34 cellular contexts compared by ENCODE assay signal in genomic region chr11:77413850-77414249, GRCh38.
DNase-seq lines count a peak whose midpoint lies in the region; ATAC-seq and TF ChIP-seq lines count a peak whose summit lies in the region.
"Had no signal": no experiment of that assay in that cellular context is flagged by ENCODE, and none has a peak within 500 bp of the region (broad histone marks: within the 10 kb centered on the region; RNA-seq: fewer than 3 reads in every experiment).

No MANE protein-coding gene starts in this region.

- DNase-seq in CD4-positive, alpha-beta T cell = no peak
- DNase-seq in GM23338 (ENCODE audit: low spot score) (peak; percentile 45), endodermal cell (no peak), HCEC 1CT (no peak), left ventricle myocardium superior (no peak)
- DNase-seq in activated CD4-positive, CD25-positive, alpha-beta regulatory T cell treated with anti-CD3 and anti-CD28 coated beads, Interleukin-2, amount 50 U/mL, for 72 hours = no peak
- DNase-seq: activated CD4-positive, alpha-beta memory T cell treated with anti-CD3 and anti-CD28 coated beads, Interleukin-2, amount 10 ng/mL, durations not matched to agents 7 days and 5 days; activated CD4-positive, alpha-beta T cell treated with anti-CD3 and anti-CD28 coated beads for 1 hour; activated CD8-positive, alpha-beta memory T cell treated with anti-CD3 and anti-CD28 coated beads, Interleukin-2, amount 50 U/mL, for 4 hours; activated naive CD4-positive, alpha-beta T cell treated with anti-CD3 and anti-CD28 coated beads for 36 hours; CD8-positive, alpha-beta memory T cell; central memory CD4-positive, alpha-beta T cell; dermis blood vessel endothelial cell; DMS 273 treated with DMSO at 0.1 percent for 48 hours; Kasumi-1; kidney glomerular epithelial cell; lower lobe of right lung; natural killer cell; NCI-H1436 treated with DMSO at 0.1 percent for 48 hours; NCI-H2107; NCI-H345; NCI-H774; occipital lobe; stimulated activated CD4-positive, alpha-beta T cell treated with anti-CD3 and anti-CD28 coated beads, Interleukin-12 subunit alpha, Interleukin-12 subunit beta, amount 100 ng/mL, for 4 hours; stimulated activated CD4-positive, alpha-beta T cell treated with anti-CD3 and anti-CD28 coated beads, Interleukin-4, amount 100 ng/mL, for 24 hours; thyroid gland had no signal

- POLR2A ChIA-PET in CD4-positive, alpha-beta T cell (lab: Charles Lee) = no interaction called here

- H3K36me3 ChIP-seq in GM23338 (ENCODE audit: insufficient read depth) (no peaks in the 10 kb centered on the region), OCI-LY3 (replicated peaks; ENCODE audit: low read depth, low read length) (peaks cover 3% of the 10 kb centered on the region), endodermal cell (ENCODE audit: control insufficient read depth, insufficient read depth, low read length) (no peaks in the 10 kb centered on the region)
- H3K36me3 ChIP-seq: lower lobe of right lung, prostate gland, thyroid gland, vagina had no signal

- no peaks in the 10 kb centered on the region for H3K27me3 Mint-ChIP-seq in CD4-positive, alpha-beta T cell
- peaks cover 3% of the 10 kb centered on the region for H3K27me3 Mint-ChIP-seq in GM23338 (ENCODE audit: insufficient read depth, low read depth, poor library complexity)
- H3K27me3 Mint-ChIP-seq in endodermal cell (ENCODE audit: insufficient read depth) = no peaks in the 10 kb centered on the region
- H3K27me3 Mint-ChIP-seq: activated CD4-positive, alpha-beta memory T cell treated with anti-CD3 and anti-CD28 coated beads, Interleukin-2, amount 10 ng/mL, durations not matched to agents 7 days and 5 days had no signal

- H3K9ac ChIP-seq in OCI-LY3 (ENCODE audit: low read length) (no peak overlapping the region), endodermal cell (ENCODE audit: extremely low read depth, low read length, poor library complexity, severe bottlenecking) (no peak overlapping the region)

- H3K4me3 ChIP-seq in GM23338 (no peak overlapping the region), OCI-LY3 (ENCODE audit: low read length) (no peak overlapping the region), endodermal cell (ENCODE audit: low read length) (no peak overlapping the region)
- H3K4me3 ChIP-seq: lower lobe of right lung, prostate gland, thyroid gland, vagina had no signal

- TF ChIP-seq CTCF in CD4-positive, alpha-beta T cell (IDR thresholded peaks at IDR 0.05) = no peak
- TF ChIP-seq CTCF in GM23338 (conservative IDR thresholded peaks at IDR 0.05; ENCODE audit: low read depth in 2 of 2) (peak; percentile 32 to 68; a peak in 3 of 4 replicates), OCI-LY3 (IDR thresholded peaks at IDR 0.05; ENCODE audit: low read depth, low read length) (peak; percentile 33), endodermal cell (conservative IDR thresholded peaks at IDR 0.05) (peak; percentile 42)

- H3F3A ChIP-seq in GM23338 (replicated peaks; ENCODE audit: low read depth) = 0 out of 2 replicates have a peak, but pooled peaks cover 6% of the 10 kb centered on the region

- peaks cover 98% of the 10 kb centered on the region for H3K79me2 ChIP-seq in GM23338 (replicated peaks; ENCODE audit: insufficient read depth)
- H3K79me2 ChIP-seq in OCI-LY3 (ENCODE audit: low read length) = peaks cover 28% of the 10 kb centered on the region

- H3K4me1 ChIP-seq in GM23338 (ENCODE audit: insufficient read depth) (peaks cover 66% of the 10 kb centered on the region), OCI-LY3 (ENCODE audit: low read length) (peaks cover 25% of the 10 kb centered on the region), endodermal cell (ENCODE audit: control insufficient read depth, insufficient read depth, low read length) (peaks cover 7% of the 10 kb centered on the region)
- H3K4me1 ChIP-seq: prostate gland had no signal

- H3K4me3 Mint-ChIP-seq in CD4-positive, alpha-beta T cell = peak overlapping the region; percentile 9
- H3K4me3 Mint-ChIP-seq in GM23338 (no peak overlapping the region), endodermal cell (no peak overlapping the region)
- H3K4me3 Mint-ChIP-seq: activated CD4-positive, alpha-beta memory T cell treated with anti-CD3 and anti-CD28 coated beads, Interleukin-2, amount 10 ng/mL, durations not matched to agents 7 days and 5 days; activated naive CD4-positive, alpha-beta T cell treated with anti-CD3 and anti-CD28 coated beads for 36 hours; activated T-helper 1 cell treated with anti-CD3 and anti-CD28 coated beads, Interleukin-12 subunit alpha, Interleukin-12 subunit beta, Interleukin-2, Interleukin-4 antibody, amounts not matched to agents 30 ng/mL and 10 ng/mL and 1 ng/mL, durations not matched to agents 14 hours and 24 hours and 36 hours; natural killer cell; T-helper 1 cell treated with Interleukin-12 subunit alpha and Interleukin-12 subunit beta and Interleukin-4 antibody, amounts not matched to agents 30 μg/mL and 1 μg/mL, for 36 hours had no signal

- no peaks in the 10 kb centered on the region for H3K36me3 Mint-ChIP-seq in CD4-positive, alpha-beta T cell (ENCODE audit: low read depth)
- H3K36me3 Mint-ChIP-seq in GM23338 (ENCODE audit: low read depth) = peaks cover 5% of the 10 kb centered on the region; the same call in 2 of the 3 replicates
- H3K36me3 Mint-ChIP-seq in endodermal cell (ENCODE audit: low read depth) = peaks cover 6% of the 10 kb centered on the region
- H3K36me3 Mint-ChIP-seq: natural killer cell had no signal

- peaks cover 14% of the 10 kb centered on the region for H4K20me1 ChIP-seq in GM23338 (replicated peaks; ENCODE audit: insufficient read depth)
- peaks cover 13% of the 10 kb centered on the region; the same call in 1 of the 2 replicates for H4K20me1 ChIP-seq in OCI-LY3 (ENCODE audit: insufficient read depth, low read length)

- H3K27ac Mint-ChIP-seq in CD4-positive, alpha-beta T cell = no peak overlapping the region
- H3K27ac Mint-ChIP-seq in GM23338 (no peak overlapping the region), endodermal cell (no peak overlapping the region)
- H3K27ac Mint-ChIP-seq: activated CD4-positive, alpha-beta memory T cell treated with anti-CD3 and anti-CD28 coated beads, Interleukin-2, amount 10 ng/mL, durations not matched to agents 7 days and 5 days; activated naive CD4-positive, alpha-beta T cell treated with anti-CD3 and anti-CD28 coated beads for 36 hours; activated T-helper 1 cell treated with anti-CD3 and anti-CD28 coated beads, Interleukin-12 subunit alpha, Interleukin-12 subunit beta, Interleukin-2, Interleukin-4 antibody, amounts not matched to agents 30 ng/mL and 10 ng/mL and 1 ng/mL, durations not matched to agents 14 hours and 24 hours and 36 hours; natural killer cell; T-helper 1 cell treated with Interleukin-12 subunit alpha and Interleukin-12 subunit beta and Interleukin-4 antibody, amounts not matched to agents 30 μg/mL and 1 μg/mL, for 36 hours had no signal

- H3K27ac ChIP-seq in CD4-positive, alpha-beta T cell (ENCODE audit: low read depth, low read length) = no peak overlapping the region
- H3K27ac ChIP-seq in GM23338 (ENCODE audit: low read depth) = no peak overlapping the region
- H3K27ac ChIP-seq in OCI-LY3 (ENCODE audit: low read length) = no peak overlapping the region
- no peak overlapping the region for H3K27ac ChIP-seq in endodermal cell (ENCODE audit: low read depth, low read length)
- H3K27ac ChIP-seq: lower lobe of right lung, prostate gland, RWPE1, thyroid gland, vagina had no signal

- CTCF ChIA-PET in CD4-positive, alpha-beta T cell (lab: Charles Lee) = no interaction called here

- H3K27me3 ChIP-seq in CD4-positive, alpha-beta T cell (ENCODE audit: control insufficient read depth, insufficient read depth, low read length) = no peaks in the 10 kb centered on the region
- H3K27me3 ChIP-seq in GM23338 (ENCODE audit: insufficient read depth) (no peaks in the 10 kb centered on the region), OCI-LY3 (ENCODE audit: low read depth, low read length) (no peaks in the 10 kb centered on the region), endodermal cell (ENCODE audit: control insufficient read depth, insufficient read depth, low read length, poor library complexity, severe bottlenecking) (no peaks in the 10 kb centered on the region)
- H3K27me3 ChIP-seq: thyroid gland, vagina had no signal

- no peaks in the 10 kb centered on the region for H3K9me2 ChIP-seq in GM23338 (ENCODE audit: insufficient read depth)

- 72 to 100% methylated on average over 1 to 2 of the region's 3 CpGs for WGBS in endodermal cell (ENCODE audit: insufficient coverage in 1 of 2, insufficient read length in 1 of 2), 2 experiments

- H3K9me3 Mint-ChIP-seq in CD4-positive, alpha-beta T cell = no peaks in the 10 kb centered on the region
- no peaks in the 10 kb centered on the region; the same call in 2 of the 3 replicates for H3K9me3 Mint-ChIP-seq in GM23338
- no peaks in the 10 kb centered on the region for H3K9me3 Mint-ChIP-seq in endodermal cell
- H3K9me3 Mint-ChIP-seq: activated CD4-positive, alpha-beta memory T cell treated with anti-CD3 and anti-CD28 coated beads, Interleukin-2, amount 10 ng/mL, durations not matched to agents 7 days and 5 days; activated naive CD4-positive, alpha-beta T cell treated with anti-CD3 and anti-CD28 coated beads for 36 hours; activated T-helper 1 cell treated with anti-CD3 and anti-CD28 coated beads, Interleukin-12 subunit alpha, Interleukin-12 subunit beta, Interleukin-2, Interleukin-4 antibody, amounts not matched to agents 30 ng/mL and 10 ng/mL and 1 ng/mL, durations not matched to agents 14 hours and 24 hours and 36 hours; CD8-positive, alpha-beta memory T cell; natural killer cell; T-helper 1 cell treated with Interleukin-12 subunit alpha and Interleukin-12 subunit beta and Interleukin-4 antibody, amounts not matched to agents 30 μg/mL and 1 μg/mL, for 36 hours had no signal

- 0 out of 2 replicates have a peak overlapping the region, but pooled peaks have one; percentile 33 for H3K4me2 ChIP-seq in GM23338
- no peak overlapping the region for H3K4me2 ChIP-seq in OCI-LY3 (ENCODE audit: low read length)

- H3K4me1 Mint-ChIP-seq in CD4-positive, alpha-beta T cell (ENCODE audit: low read depth) = peaks cover 36% of the 10 kb centered on the region
- H3K4me1 Mint-ChIP-seq in GM23338 (peaks cover 61% of the 10 kb centered on the region), endodermal cell (peaks cover 37% of the 10 kb centered on the region)

- no peaks in the 10 kb centered on the region for H3K9me3 ChIP-seq in CD4-positive, alpha-beta T cell (ENCODE audit: control insufficient read depth, low read length)
- H3K9me3 ChIP-seq in OCI-LY3 (ENCODE audit: insufficient read depth, low read length) = no peaks in the 10 kb centered on the region
- H3K9me3 ChIP-seq in endodermal cell (ENCODE audit: control insufficient read depth, low read length) = no peaks in the 10 kb centered on the region
- H3K9me3 ChIP-seq: lower lobe of right lung, prostate gland, thyroid gland, vagina had no signal

- no peak overlapping the region for H2AFZ ChIP-seq in GM23338
- no peak overlapping the region for H2AFZ ChIP-seq in OCI-LY3 (ENCODE audit: low read depth, low read length)

- intact Hi-C loops in CD4-positive, alpha-beta T cell (cut with DNase I, micrococcal nuclease) = loop anchor here (2.0 to 5.0 kb wide), 2 partner anchors 58 to 59 kb away; partner anchors contain the start of gene PAK1 (in 1 of the 2)
- intact Hi-C loops in left ventricle myocardium superior (cut with micrococcal nuclease) = no loop called here

- no peak for ATAC-seq in CD4-positive, alpha-beta T cell (ENCODE audit: poor library complexity)
- ATAC-seq in GM23338 (no peak), HG03565 (IDR thresholded peaks at IDR 0.05; ENCODE audit: unreplicated experiment) (no peak), left ventricle myocardium superior (no peak)
- ATAC-seq: lower lobe of right lung, natural killer cell, sciatic nerve had no signal
